In the genomic region with DNA sequence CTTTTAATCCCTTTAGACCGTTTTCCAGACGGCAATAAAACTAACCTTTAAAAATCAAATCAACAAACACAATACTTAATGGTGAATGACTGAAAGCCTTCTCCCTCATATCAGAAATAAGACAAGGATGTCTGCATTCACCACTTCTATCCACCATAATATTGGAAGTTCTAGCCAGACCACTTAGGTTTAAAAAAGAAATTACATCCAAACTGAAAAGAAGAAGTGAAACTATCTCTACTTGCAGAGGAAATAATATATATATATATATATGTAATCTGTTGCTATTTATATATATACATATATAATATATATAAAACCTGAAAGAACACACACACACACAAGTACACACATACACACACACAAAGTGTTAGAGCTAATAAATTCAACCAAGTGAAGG, we compare ENCODE assay signal across 1 cellular context.
TF ChIP-seq lines count a peak whose summit lies in the region.

No MANE protein-coding gene starts in this region.

TF ChIP-seq in SK-N-SH treated with all-trans-retinoic acid at 6 μM for 48 hours, 23 proteins besides CTCF, POLR2A, EP300 and RAD21 (continued from another document):
- no peak for TF ChIP-seq ZC3H10 (CRISPR knock-in tag; IDR thresholded peaks at IDR 0.05)
- no peak for TF ChIP-seq ESRRG (CRISPR knock-in tag; IDR thresholded peaks at IDR 0.05)
- TF ChIP-seq, protein P1, sequence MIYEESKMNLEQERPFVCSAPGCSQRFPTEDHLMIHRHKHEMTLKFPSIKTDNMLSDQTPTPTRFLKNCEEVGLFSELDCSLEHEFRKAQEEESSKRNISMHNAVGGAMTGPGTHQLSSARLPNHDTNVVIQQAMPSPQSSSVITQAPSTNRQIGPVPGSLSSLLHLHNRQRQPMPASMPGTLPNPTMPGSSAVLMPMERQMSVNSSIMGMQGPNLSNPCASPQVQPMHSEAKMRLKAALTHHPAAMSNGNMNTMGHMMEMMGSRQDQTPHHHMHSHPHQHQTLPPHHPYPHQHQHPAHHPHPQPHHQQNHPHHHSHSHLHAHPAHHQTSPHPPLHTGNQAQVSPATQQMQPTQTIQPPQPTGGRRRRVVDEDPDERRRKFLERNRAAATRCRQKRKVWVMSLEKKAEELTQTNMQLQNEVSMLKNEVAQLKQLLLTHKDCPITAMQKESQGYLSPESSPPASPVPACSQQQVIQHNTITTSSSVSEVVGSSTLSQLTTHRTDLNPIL (CRISPR knock-in tag; IDR thresholded peaks at IDR 0.05; ENCODE audit: low read depth), result no peak
- TF ChIP-seq GLIS3 (CRISPR knock-in tag; IDR thresholded peaks at IDR 0.05), result no peak
- no peak for TF ChIP-seq BACH2 (CRISPR knock-in tag; IDR thresholded peaks at IDR 0.05; ENCODE audit: borderline replicate concordance)
- no peak for TF ChIP-seq ARNTL (CRISPR knock-in tag; IDR thresholded peaks at IDR 0.05; ENCODE audit: borderline replicate concordance, low read depth)
- no peak for TF ChIP-seq ISL1 (CRISPR knock-in tag; IDR thresholded peaks at IDR 0.05)
- TF ChIP-seq, protein P2, sequence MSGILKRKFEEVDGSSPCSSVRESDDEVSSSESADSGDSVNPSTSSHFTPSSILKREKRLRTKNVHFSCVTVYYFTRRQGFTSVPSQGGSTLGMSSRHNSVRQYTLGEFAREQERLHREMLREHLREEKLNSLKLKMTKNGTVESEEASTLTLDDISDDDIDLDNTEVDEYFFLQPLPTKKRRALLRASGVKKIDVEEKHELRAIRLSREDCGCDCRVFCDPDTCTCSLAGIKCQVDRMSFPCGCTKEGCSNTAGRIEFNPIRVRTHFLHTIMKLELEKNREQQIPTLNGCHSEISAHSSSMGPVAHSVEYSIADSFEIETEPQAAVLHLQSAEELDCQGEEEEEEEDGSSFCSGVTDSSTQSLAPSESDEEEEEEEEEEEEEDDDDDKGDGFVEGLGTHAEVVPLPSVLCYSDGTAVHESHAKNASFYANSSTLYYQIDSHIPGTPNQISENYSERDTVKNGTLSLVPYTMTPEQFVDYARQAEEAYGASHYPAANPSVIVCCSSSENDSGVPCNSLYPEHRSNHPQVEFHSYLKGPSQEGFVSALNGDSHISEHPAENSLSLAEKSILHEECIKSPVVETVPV (CRISPR knock-in tag; IDR thresholded peaks at IDR 0.05), result no peak
- no peak for TF ChIP-seq ZNF70 (CRISPR knock-in tag; IDR thresholded peaks at IDR 0.05)
- no peak for TF ChIP-seq RARB (CRISPR knock-in tag; IDR thresholded peaks at IDR 0.05)
- no peak for TF ChIP-seq PPARA (CRISPR knock-in tag; IDR thresholded peaks at IDR 0.05; ENCODE audit: borderline replicate concordance)
- TF ChIP-seq, protein P3, sequence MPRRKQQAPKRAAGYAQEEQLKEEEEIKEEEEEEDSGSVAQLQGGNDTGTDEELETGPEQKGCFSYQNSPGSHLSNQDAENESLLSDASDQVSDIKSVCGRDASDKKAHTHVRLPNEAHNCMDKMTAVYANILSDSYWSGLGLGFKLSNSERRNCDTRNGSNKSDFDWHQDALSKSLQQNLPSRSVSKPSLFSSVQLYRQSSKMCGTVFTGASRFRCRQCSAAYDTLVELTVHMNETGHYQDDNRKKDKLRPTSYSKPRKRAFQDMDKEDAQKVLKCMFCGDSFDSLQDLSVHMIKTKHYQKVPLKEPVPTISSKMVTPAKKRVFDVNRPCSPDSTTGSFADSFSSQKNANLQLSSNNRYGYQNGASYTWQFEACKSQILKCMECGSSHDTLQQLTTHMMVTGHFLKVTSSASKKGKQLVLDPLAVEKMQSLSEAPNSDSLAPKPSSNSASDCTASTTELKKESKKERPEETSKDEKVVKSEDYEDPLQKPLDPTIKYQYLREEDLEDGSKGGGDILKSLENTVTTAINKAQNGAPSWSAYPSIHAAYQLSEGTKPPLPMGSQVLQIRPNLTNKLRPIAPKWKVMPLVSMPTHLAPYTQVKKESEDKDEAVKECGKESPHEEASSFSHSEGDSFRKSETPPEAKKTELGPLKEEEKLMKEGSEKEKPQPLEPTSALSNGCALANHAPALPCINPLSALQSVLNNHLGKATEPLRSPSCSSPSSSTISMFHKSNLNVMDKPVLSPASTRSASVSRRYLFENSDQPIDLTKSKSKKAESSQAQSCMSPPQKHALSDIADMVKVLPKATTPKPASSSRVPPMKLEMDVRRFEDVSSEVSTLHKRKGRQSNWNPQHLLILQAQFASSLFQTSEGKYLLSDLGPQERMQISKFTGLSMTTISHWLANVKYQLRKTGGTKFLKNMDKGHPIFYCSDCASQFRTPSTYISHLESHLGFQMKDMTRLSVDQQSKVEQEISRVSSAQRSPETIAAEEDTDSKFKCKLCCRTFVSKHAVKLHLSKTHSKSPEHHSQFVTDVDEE (CRISPR knock-in tag; IDR thresholded peaks at IDR 0.05), result no peak
TF ChIP-seq in SK-N-SH treated with all-trans-retinoic acid at 6 μM for 48 hours: peak in this region for 0.
